11 cellular contexts compared by ENCODE assay signal in genomic region chr1:168202941-168203654, GRCh38. TPM values are rescaled to one million over a fixed set of nuclear protein-coding genes. Genes with fewer than 3 reads are reported as not detected.
A peak's percentile ranks its signal among the peaks of the same experiment; 100 is the strongest.
DNase-seq lines count a peak whose midpoint lies in the region; ATAC-seq and TF ChIP-seq lines count a peak whose summit lies in the region.
"Had no signal": no experiment of that assay in that cellular context is flagged by ENCODE, and none has a peak within 500 bp of the region (broad histone marks: within the 10 kb centered on the region; RNA-seq: fewer than 3 reads in every experiment).

No MANE protein-coding gene starts in this region.

- H3K9me3 ChIP-seq in A673 (ENCODE audit: low read depth, low read length, poor library complexity, severe bottlenecking) (no peaks in the 10 kb centered on the region), right cardiac atrium (ENCODE audit: control insufficient read depth, low read length) (no peaks in the 10 kb centered on the region)
- H3K9me3 ChIP-seq in CD4-positive, alpha-beta memory T cell (ENCODE audit: control insufficient read depth in 1 of 2, low read length in 2 of 2): no peaks in the 10 kb centered on the region

- no peak overlapping the region for H3K4me3 Mint-ChIP-seq in CD4-positive, alpha-beta memory T cell

- no peaks in the 10 kb centered on the region for H3K27me3 ChIP-seq in A673 (replicated peaks; ENCODE audit: insufficient read depth, low read depth, low read length, poor library complexity)
- H3K27me3 ChIP-seq in right cardiac atrium (ENCODE audit: control insufficient read depth, insufficient read depth): no peaks in the 10 kb centered on the region
- no peaks in the 10 kb centered on the region for H3K27me3 ChIP-seq in CD4-positive, alpha-beta memory T cell (ENCODE audit: insufficient read depth, low read length)

- POLR2A ChIA-PET in A673 (lab: Charles Lee; ENCODE audit: low non-redundant PET): no interaction called here
- POLR2A ChIA-PET in CD4-positive, alpha-beta memory T cell (lab: Charles Lee; ENCODE audit: partially characterized antibody): no interaction called here

- BruUV-seq in A673 (replicated peaks; lab: Mats Ljungman, UMichigan): no TSS peak

- H3K4me1 ChIP-seq in A673 (ENCODE audit: insufficient read depth, low read length, poor library complexity, severe bottlenecking) (peaks cover 3% of the 10 kb centered on the region), right cardiac atrium (ENCODE audit: control insufficient read depth, insufficient read depth, low read length) (no peaks in the 10 kb centered on the region)
- H3K4me1 ChIP-seq in CD4-positive, alpha-beta memory T cell (ENCODE audit: insufficient read depth, low read length): no peaks in the 10 kb centered on the region

- H3K9me3 Mint-ChIP-seq in CD4-positive, alpha-beta memory T cell: peaks cover 0 to 8% (median 0%) of the 10 kb centered on the region in 8 donors

- H3K27me3 Mint-ChIP-seq in CD4-positive, alpha-beta memory T cell: no peaks in the 10 kb centered on the region

- DNase-seq in A673 (ENCODE audit: low spot score) (peak; percentile 55), HT1080 (ENCODE audit: low read depth) (peak; percentile 31), T47D (ENCODE audit: low read depth in 1 of 2, low spot score in 1 of 2) (peak; percentile 33 to 80), right cardiac atrium (no peak), NCI-H2107 (lab: John Stamatoyannopoulos, UW) (no peak), SK-N-DZ (ENCODE audit: low spot score) (no peak), HT-29 (ENCODE audit: low spot score) (no peak)
- DNase-seq in CD4-positive, alpha-beta memory T cell: no peak
- DNase-seq: activated CD4-positive, alpha-beta T cell treated with anti-CD3 and anti-CD28 coated beads for 4 hours; NCI-H510A treated with DMSO at 0.1 percent for 48 hours; SHP77 treated with DMSO at 0.1 percent for 48 hours had no signal

- peaks cover 54 to 58% of the 10 kb centered on the region in 2 donors for H3K36me3 Mint-ChIP-seq in CD4-positive, alpha-beta memory T cell

- H3K4me1 Mint-ChIP-seq in CD4-positive, alpha-beta memory T cell: no peaks in the 10 kb centered on the region

- TF ChIP-seq CTCF in A673 (conservative IDR thresholded peaks at IDR 0.05; ENCODE audit: low read depth, low read length): no peak

- CTCF ChIA-PET in A673 (lab: Charles Lee): interaction anchor here (0.7 kb wide), 1 partner anchor 383 kb away, joined by 3 read pairs; no protein-coding TSS in a partner anchor
- CTCF ChIA-PET in CD4-positive, alpha-beta memory T cell (lab: Charles Lee; ENCODE audit: partially characterized antibody): no interaction called here

- intact Hi-C loops in A673 (cut with micrococcal nuclease; ENCODE audit: unreplicated experiment) (no loop called here), right cardiac atrium (cut with DNase I) (no loop called here)
- intact Hi-C loops in CD4-positive, alpha-beta memory T cell (cut with micrococcal nuclease): no loop called here

- 73% methylated on average over 1 of the region's 1 CpG for WGBS in right cardiac atrium

- ATAC-seq in right cardiac atrium: peak; percentile 75 to 79

- peaks cover 30% of the 10 kb centered on the region for H3K36me3 ChIP-seq in A673 (ENCODE audit: insufficient read depth, low read length, poor library complexity, severe bottlenecking)
- peaks cover 16% of the 10 kb centered on the region for H3K36me3 ChIP-seq in CD4-positive, alpha-beta memory T cell (ENCODE audit: insufficient read depth, low read length)

- no peak overlapping the region for H3K4me3 ChIP-seq in A673 (ENCODE audit: low read depth, low read length, poor library complexity, severe bottlenecking)
- no peak overlapping the region for H3K4me3 ChIP-seq in right cardiac atrium (ENCODE audit: low read length)
- H3K4me3 ChIP-seq in CD4-positive, alpha-beta memory T cell (ENCODE audit: low read length in 2 of 2): no peak overlapping the region

- H3K27ac Mint-ChIP-seq in CD4-positive, alpha-beta memory T cell: no peak overlapping the region

- in situ Hi-C loops in T47D (cut with HindIII; ENCODE audit: low pct_unique_long_range_greater_than_20kb, low sequenced_read_pairs): no loop called here

- H3K27ac ChIP-seq in A673 (ENCODE audit: low read depth, low read length, poor library complexity, severe bottlenecking) (peak overlapping the region; percentile 48), right cardiac atrium (ENCODE audit: low read length) (no peak overlapping the region)
- no peak overlapping the region for H3K27ac ChIP-seq in CD4-positive, alpha-beta memory T cell (ENCODE audit: low read depth, low read length)

RNA-seq across cellular contexts. Expression of gene SFT2D2, which starts 22.7 kb away (rescaled TPM):
- total RNA-seq in A673 (2021) (59.8 and 62.8 TPM in 2 replicates), right cardiac atrium (10 to 100 TPM; 19.9 to 29.5 (median 24.9) TPM)
- total RNA-seq in HT1080 (2014; rRNA removed; shearing (Covaris generic)): 16.1 and 17.5 TPM in 2 replicates
- 10.2 and 14.6 TPM in 2 replicates for polyA plus RNA-seq in HT1080 (2015; cell fraction: cytosol; rRNA removed)
- polyA plus RNA-seq in HT1080 (2015; cell fraction: nucleus; rRNA removed): 13.6 and 14.8 TPM in 2 replicates
- polyA plus RNA-seq in right cardiac atrium: 4.6 TPM
- polyA plus RNA-seq in SK-N-DZ (2014; cell fraction: cytosol; rRNA removed): 10.6 and 12.1 TPM in 2 replicates
- polyA plus RNA-seq in SK-N-DZ (2014; cell fraction: nucleus; rRNA removed): 6.9 and 8.5 TPM in 2 replicates
- 15.8 and 15.9 TPM in 2 replicates for total RNA-seq in HT-29 (2014; rRNA removed; shearing (Covaris generic))
- total RNA-seq in CD4-positive, alpha-beta memory T cell: 10 to 100 TPM; 61.7 to 63.2 TPM
- 10 to 100 TPM; 13.6 to 40.8 TPM for polyA plus RNA-seq in CD4-positive, alpha-beta memory T cell

RNA-seq across cellular contexts. Expression of gene TIPRL, which starts 24.3 kb away (rescaled TPM):
- total RNA-seq in A673 (2021) (44.1 and 50.0 TPM in 2 replicates), right cardiac atrium (10 to 100 TPM; 22.5 to 28.8 (median 26.4) TPM)
- total RNA-seq in HT1080 (2014; rRNA removed; shearing (Covaris generic)): 48.9 and 53.0 TPM in 2 replicates
- polyA plus RNA-seq in HT1080 (2015; cell fraction: cytosol; rRNA removed): 45.1 and 47.0 TPM in 2 replicates
- 23.4 and 27.4 TPM in 2 replicates for polyA plus RNA-seq in HT1080 (2015; cell fraction: nucleus; rRNA removed)
- polyA plus RNA-seq in right cardiac atrium: 17.0 TPM
- 39.1 and 46.5 TPM in 2 replicates for polyA plus RNA-seq in SK-N-DZ (2014; cell fraction: cytosol; rRNA removed)
- polyA plus RNA-seq in SK-N-DZ (2014; cell fraction: nucleus; rRNA removed): 23.3 and 26.7 TPM in 2 replicates
- 10.7 and 16.6 TPM in 2 replicates for total RNA-seq in HT-29 (2014; rRNA removed; shearing (Covaris generic))
- 10 to 100 TPM; 23.8 to 28.3 TPM for total RNA-seq in CD4-positive, alpha-beta memory T cell
- 10 to 100 TPM; 36.3 to 37.8 TPM for polyA plus RNA-seq in CD4-positive, alpha-beta memory T cell

Comparison
In these comparisons a context has a peak if more than half of its experiments do, and no peak if none do; other contexts are left out.
1. DNase-seq: peak in A673 (single experiment), HT1080 (single experiment) and T47D (2 of 2); none in right cardiac atrium (0 of 3), NCI-H2107 (single experiment), SK-N-DZ (single experiment), HT-29 (single experiment) and CD4-positive, alpha-beta memory T cell (0 of 5).